9 cellular contexts compared by ENCODE assay signal in the genomic region with DNA sequence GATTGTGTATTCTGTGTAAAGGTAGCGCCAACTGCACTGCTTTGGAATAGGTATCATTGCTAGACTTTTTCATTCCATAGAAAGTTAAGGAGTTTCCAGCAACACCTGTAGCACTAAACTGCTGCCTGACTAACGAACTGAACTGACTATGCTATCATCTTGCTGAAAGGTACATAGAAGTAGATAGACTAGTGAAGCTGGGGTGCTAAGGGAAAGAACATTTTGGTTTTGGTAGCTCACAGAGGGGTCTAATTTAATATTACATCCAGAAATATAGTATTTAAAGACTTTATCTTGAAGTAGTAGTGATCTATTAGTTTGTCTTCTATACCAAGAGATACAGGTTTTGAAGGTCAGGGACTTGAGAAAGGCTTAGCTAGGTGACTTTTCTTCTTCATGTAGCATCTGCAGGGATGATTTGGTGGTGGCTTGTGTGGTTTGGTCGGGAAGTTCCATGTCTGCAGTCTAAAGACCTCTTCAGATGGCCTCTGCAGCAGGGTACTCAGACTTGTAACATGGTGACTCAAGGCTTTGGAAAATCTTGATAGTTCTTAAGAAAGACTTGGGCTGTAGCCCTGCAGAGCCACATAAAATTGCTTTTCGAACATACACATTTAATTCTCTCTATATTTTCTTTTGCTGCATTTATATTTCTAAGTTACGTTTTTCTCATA. TPM values are rescaled to one million over a fixed set of nuclear protein-coding genes. Genes with fewer than 3 reads are reported as not detected.
DNase-seq lines count a peak whose midpoint lies in the region; ATAC-seq and TF ChIP-seq lines count a peak whose summit lies in the region.
"Had no signal": no experiment of that assay in that cellular context is flagged by ENCODE, and none has a peak within 500 bp of the region (broad histone marks: within the 10 kb centered on the region; RNA-seq: fewer than 3 reads in every experiment).

No MANE protein-coding gene starts in this region.

- TF ChIP-seq POLR2A in body of pancreas (IDR thresholded peaks at IDR 0.05), result no peak

- TF ChIP-seq CTCF in glutamatergic neuron (IDR thresholded peaks at IDR 0.05; ENCODE audit: partially characterized antibody, unreplicated experiment), result no peak
- no peak for TF ChIP-seq CTCF in body of pancreas (IDR thresholded peaks at IDR 0.05)

- H3K4me1 Mint-ChIP-seq in activated naive CD4-positive, alpha-beta T cell treated with anti-CD3 and anti-CD28 coated beads, Interleukin-2, amount 10 ng/mL, durations not matched to agents 7 days and 5 days, result peaks cover 62% of the 10 kb centered on the region
- H3K4me1 Mint-ChIP-seq in glutamatergic neuron (ENCODE audit: low read depth, unreplicated experiment), result peaks cover 10% of the 10 kb centered on the region

- CTCF ChIA-PET in activated naive CD4-positive, alpha-beta T cell treated with anti-CD3 and anti-CD28 coated beads, Interleukin-2, amount 10 ng/mL, durations not matched to agents 7 days and 5 days (lab: Charles Lee), result no interaction called here

- H3K27ac ChIP-seq in body of pancreas, result no peak overlapping the region

- H3K27me3 Mint-ChIP-seq in activated naive CD4-positive, alpha-beta T cell treated with anti-CD3 and anti-CD28 coated beads, Interleukin-2, amount 10 ng/mL, durations not matched to agents 7 days and 5 days, result no peaks in the 10 kb centered on the region
- H3K27me3 Mint-ChIP-seq in glutamatergic neuron (ENCODE audit: unreplicated experiment), result peaks cover 2% of the 10 kb centered on the region

- H3K27ac Mint-ChIP-seq in activated naive CD4-positive, alpha-beta T cell treated with anti-CD3 and anti-CD28 coated beads, Interleukin-2, amount 10 ng/mL, durations not matched to agents 7 days and 5 days, result peak overlapping the region; percentile 17
- H3K27ac Mint-ChIP-seq in glutamatergic neuron (ENCODE audit: unreplicated experiment), result no peak overlapping the region

- no peak overlapping the region for H3K4me3 Mint-ChIP-seq in activated naive CD4-positive, alpha-beta T cell treated with anti-CD3 and anti-CD28 coated beads, Interleukin-2, amount 10 ng/mL, durations not matched to agents 7 days and 5 days
- H3K4me3 Mint-ChIP-seq in glutamatergic neuron (ENCODE audit: unreplicated experiment), result no peak overlapping the region

- H3K9me3 Mint-ChIP-seq in activated naive CD4-positive, alpha-beta T cell treated with anti-CD3 and anti-CD28 coated beads, Interleukin-2, amount 10 ng/mL, durations not matched to agents 7 days and 5 days, result no peaks in the 10 kb centered on the region
- no peaks in the 10 kb centered on the region for H3K9me3 Mint-ChIP-seq in glutamatergic neuron (ENCODE audit: unreplicated experiment)

- 59 to 63% methylated on average over 5 of the region's 5 CpGs for WGBS in body of pancreas, 2 donors

- peaks cover 11% of the 10 kb centered on the region for H3K36me3 Mint-ChIP-seq in activated naive CD4-positive, alpha-beta T cell treated with anti-CD3 and anti-CD28 coated beads, Interleukin-2, amount 10 ng/mL, durations not matched to agents 7 days and 5 days
- H3K36me3 Mint-ChIP-seq in glutamatergic neuron (ENCODE audit: unreplicated experiment), result no peaks in the 10 kb centered on the region

- peaks cover 71% of the 10 kb centered on the region for H3K4me1 ChIP-seq in body of pancreas

- no peaks in the 10 kb centered on the region for H3K36me3 ChIP-seq in body of pancreas (replicated peaks in 1 of 2; ENCODE audit: insufficient read depth in 1 of 2, low read depth in 2 of 2)

- no peak overlapping the region for H3K4me3 ChIP-seq in body of pancreas

- intact Hi-C loops in body of pancreas (cut with DNase I), result no loop called here

- ATAC-seq in GM18868 (IDR thresholded peaks at IDR 0.05; ENCODE audit: unreplicated experiment), result peak; percentile 78
- ATAC-seq in HG03354 (IDR thresholded peaks at IDR 0.05; ENCODE audit: poor library complexity, severe bottlenecking, unreplicated experiment), result peak; percentile 43
- no peak for ATAC-seq in body of pancreas
- ATAC-seq: HCT116 had no signal

- no peaks in the 10 kb centered on the region for H3K27me3 ChIP-seq in body of pancreas

- DNase-seq in activated naive CD4-positive, alpha-beta T cell treated with anti-CD3 and anti-CD28 coated beads, Interleukin-2, amount 10 ng/mL, durations not matched to agents 7 days and 5 days, result no peak
- peak; percentile 23 to 35 for DNase-seq in stimulated activated CD4-positive, alpha-beta T cell treated with anti-CD3 and anti-CD28 coated beads, Interleukin-2, amount 100 ng/mL, for 48 hours
- DNase-seq in glutamatergic neuron (no peak), body of pancreas (no peak), T-helper 9 cell (no peak), DMS 273 (lab: John Stamatoyannopoulos, UW; ENCODE audit: unreplicated experiment) (no peak)

- H3K9me3 ChIP-seq in body of pancreas, result no peaks in the 10 kb centered on the region

RNA-seq across cellular contexts. Expression of a gene that starts 10.2 kb away (rescaled TPM):
- total RNA-seq in glutamatergic neuron (ENCODE audit: unreplicated experiment) (113 TPM), body of pancreas (10 to 100 TPM; 68.6 to 75.2 TPM)

Comparison
In these comparisons a context has a peak if more than half of its experiments do, and no peak if none do; other contexts are left out.
1. DNase-seq: peak in stimulated activated CD4-positive, alpha-beta T cell treated with anti-CD3 and anti-CD28 coated beads, Interleukin-2, amount 100 ng/mL, for 48 hours (2 of 2); none in activated naive CD4-positive, alpha-beta T cell treated with anti-CD3 and anti-CD28 coated beads, Interleukin-2, amount 10 ng/mL, durations not matched to agents 7 days and 5 days (single experiment), glutamatergic neuron (single experiment), body of pancreas (0 of 4), T-helper 9 cell (single experiment) and DMS 273 (single experiment).